8 cellular contexts compared by ENCODE assay signal in the genomic region with DNA sequence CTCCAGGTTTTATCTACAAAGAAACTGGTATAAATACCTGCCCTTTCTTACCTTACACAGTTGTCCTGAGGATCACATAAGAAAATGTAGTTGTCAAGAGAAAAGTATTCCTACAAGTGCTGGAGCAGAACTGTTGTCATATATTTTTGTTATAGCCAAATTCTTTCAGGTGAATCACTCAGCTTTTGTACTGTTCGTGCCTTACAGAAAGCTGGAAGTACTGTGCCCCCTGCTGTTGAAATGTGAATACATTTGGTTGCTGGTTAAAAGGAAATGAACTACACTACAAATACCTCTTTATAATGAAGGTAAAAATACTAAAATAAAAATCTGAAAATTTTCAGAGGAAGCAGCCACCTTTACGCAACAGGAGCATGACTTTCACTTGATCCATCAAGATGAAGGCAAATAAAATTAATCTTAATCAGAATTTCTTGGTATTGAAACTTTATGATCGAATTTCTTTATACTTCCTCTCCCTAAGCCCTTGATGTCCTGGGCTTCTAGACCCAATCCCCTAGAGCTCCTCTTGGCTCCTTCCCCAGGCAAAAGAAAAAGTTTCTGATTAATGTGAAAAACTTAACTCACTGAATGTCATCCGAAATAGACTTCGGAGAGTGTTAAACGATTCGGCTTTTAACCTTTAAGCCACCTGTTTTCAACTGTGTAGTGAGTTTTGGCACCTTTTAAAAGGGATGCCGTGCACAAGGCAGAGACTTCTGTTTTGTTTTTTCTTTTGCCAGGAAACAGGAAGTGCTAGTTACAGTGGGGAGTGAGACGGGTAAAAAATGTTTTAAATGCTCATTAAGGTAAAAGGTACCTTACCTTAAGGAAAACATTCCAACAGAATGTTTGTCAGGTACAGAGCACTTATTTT. TPM values are rescaled to one million over a fixed set of nuclear protein-coding genes. Genes with fewer than 3 reads are reported as not detected.
DNase-seq lines count a peak whose midpoint lies in the region; ATAC-seq and TF ChIP-seq lines count a peak whose summit lies in the region.

No MANE protein-coding gene starts in this region.

- peak; percentile 76 for TF ChIP-seq CTCF in choroid plexus epithelial cell (conservative IDR thresholded peaks at IDR 0.05; ENCODE audit: low read depth, low read length)

- H3K4me3 ChIP-seq in choroid plexus epithelial cell (ENCODE audit: low read depth, low read length), result no peak overlapping the region

- ATAC-seq in GM21423 (IDR thresholded peaks at IDR 0.05; ENCODE audit: unreplicated experiment), result peak; percentile 84

- DNase-seq in activated T-cell treated with anti-CD3 and anti-CD28 coated beads for 4 hours (peak; percentile 29), HT1080 (ENCODE audit: low read depth) (peak; percentile 66), SKM-1 treated with dmso at 0.1 percent for 144 hours (lab: John Stamatoyannopoulos, UW; ENCODE audit: unreplicated experiment) (peak; percentile 53), choroid plexus epithelial cell (ENCODE audit: low read depth) (peak; percentile 92), mucosa of gallbladder (ENCODE audit: low spot score) (peak; percentile 53), mesenteric fat pad (ENCODE audit: low spot score) (no peak)
- no peak for DNase-seq in activated T-cell treated with anti-CD3 and anti-CD28 coated beads, Interleukin-2, amount 50 U/mL, for 48 hours

RNA-seq across cellular contexts. Expression of a gene that starts 12.5 kb away (rescaled TPM):
- 36.4 and 44.5 TPM in 2 replicates for total RNA-seq in HT1080 (2014; rRNA removed; shearing (Covaris generic))
- polyA plus RNA-seq in HT1080 (2015; cell fraction: cytosol; rRNA removed), result 17.8 and 27.1 TPM in 2 replicates
- polyA plus RNA-seq in HT1080 (2015; cell fraction: nucleus; rRNA removed), result 22.6 and 27.3 TPM in 2 replicates
- total RNA-seq in mucosa of gallbladder, result 10.8 TPM
- 8.0 TPM for total RNA-seq in mesenteric fat pad

RNA-seq across cellular contexts. Expression of a gene that starts 12.5 kb away (rescaled TPM):
- total RNA-seq in HT1080 (2014; rRNA removed; shearing (Covaris generic)), result 3.5 and 5.3 TPM in 2 replicates
- 3.8 and 4.8 TPM in 2 replicates for polyA plus RNA-seq in HT1080 (2015; cell fraction: cytosol; rRNA removed)
- 1.2 and 3.3 TPM in 2 replicates for polyA plus RNA-seq in HT1080 (2015; cell fraction: nucleus; rRNA removed)
- total RNA-seq in mucosa of gallbladder (13.0 TPM), mesenteric fat pad (10.5 TPM)

RNA-seq across cellular contexts. Expression of a gene that starts 24.4 kb away (rescaled TPM):
- total RNA-seq in HT1080 (2014; rRNA removed; shearing (Covaris generic)), result not detected in 2 replicates
- polyA plus RNA-seq in HT1080 (2015; cell fraction: cytosol; rRNA removed), result not detected in 2 replicates
- polyA plus RNA-seq in HT1080 (2015; cell fraction: nucleus; rRNA removed), result not detected in 2 replicates
- total RNA-seq in mucosa of gallbladder, result not detected
- total RNA-seq in mesenteric fat pad, result not detected

Comparison
In these comparisons a context has a peak if more than half of its experiments do, and no peak if none do; other contexts are left out.
1. DNase-seq: peak in activated T-cell treated with anti-CD3 and anti-CD28 coated beads for 4 hours (single experiment), HT1080 (single experiment), SKM-1 treated with dmso at 0.1 percent for 144 hours (single experiment), choroid plexus epithelial cell (single experiment) and mucosa of gallbladder (single experiment); none in activated T-cell treated with anti-CD3 and anti-CD28 coated beads, Interleukin-2, amount 50 U/mL, for 48 hours (0 of 2) and mesenteric fat pad (single experiment).